In the genomic region with DNA sequence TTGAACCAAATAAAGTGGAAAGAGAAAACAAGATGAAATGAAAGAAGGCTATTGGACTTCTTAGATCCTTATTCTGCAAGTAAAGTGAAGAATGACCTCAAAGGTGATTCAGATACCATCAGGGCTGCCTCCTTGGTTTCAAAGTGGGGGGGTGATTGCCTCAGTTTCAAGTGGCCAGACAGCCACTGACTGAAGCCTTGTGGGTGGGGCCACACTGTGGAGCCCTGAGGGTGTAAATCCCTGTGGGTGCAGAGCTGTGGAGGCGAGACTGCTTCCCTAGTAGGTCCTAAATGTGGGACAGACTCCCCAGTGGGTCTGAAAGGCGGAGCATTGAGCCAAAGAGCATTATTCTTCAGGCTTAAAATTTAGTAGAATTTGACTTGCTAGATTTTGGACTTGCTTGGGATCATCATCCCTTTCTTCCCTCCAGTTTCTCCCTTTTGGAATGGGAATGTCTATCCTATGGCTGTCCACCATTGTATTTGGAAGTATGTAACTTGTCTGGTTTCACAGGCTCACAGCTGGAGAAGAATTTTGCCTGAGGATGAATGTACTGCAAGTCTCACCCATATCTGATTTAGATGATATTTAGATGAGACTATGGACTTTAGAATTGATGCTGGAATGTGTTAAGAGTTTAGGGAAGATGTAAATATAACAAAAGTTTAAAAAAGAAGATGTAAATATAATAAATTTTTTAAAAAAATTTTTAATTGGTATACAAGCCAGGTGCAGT, we compare ENCODE assay signal across 20 cellular contexts.
"Had no signal": no experiment of that assay in that cellular context is flagged by ENCODE, and none has a peak within 500 bp of the region (broad histone marks: within the 10 kb centered on the region; RNA-seq: fewer than 3 reads in every experiment).

No MANE protein-coding gene starts in this region.

- H3K27ac Mint-ChIP-seq: activated naive CD8-positive, alpha-beta T cell; memory B cell; neural progenitor cell; progenitor cell of endocrine pancreas; stimulated activated naive CD8-positive, alpha-beta T cell treated with anti-CD3 and anti-CD28 coated beads, Interleukin-15, Interleukin-2, amounts not matched to agents 100 ng/mL and 50 ng/mL, for 24 hours had no signal

- H3K27me3 ChIP-seq: cardiac muscle cell, esophagus muscularis mucosa, heart left ventricle, neural progenitor cell, right atrium auricular region, upper lobe of left lung had no signal

- H3K27me3 Mint-ChIP-seq: progenitor cell of endocrine pancreas had no signal

- H3K27ac ChIP-seq: cardiac muscle cell, esophagus muscularis mucosa, gastroesophageal sphincter, heart left ventricle, neural progenitor cell, right atrium auricular region, upper lobe of left lung had no signal

- H3K9ac ChIP-seq: neural progenitor cell had no signal

- DNase-seq: activated CD4-positive, alpha-beta T cell treated with anti-CD3 and anti-CD28 coated beads for 4 hours; activated effector memory CD4-positive, alpha-beta T cell treated with Interleukin-2 at 50 U/mL for 16 hours; activated T-cell treated with anti-CD3 and anti-CD28 coated beads, Interleukin-2, amount 50 U/mL, for 1 hour; amygdala; dermis blood vessel endothelial cell; effector memory CD4-positive, alpha-beta T cell; heart left ventricle; kidney glomerular epithelial cell; stimulated activated CD4-positive, alpha-beta T cell treated with anti-CD3 and anti-CD28 coated beads, Interleukin-12 subunit alpha, Interleukin-12 subunit beta, amount 100 ng/mL, for 4 hours; stimulated activated CD4-positive, alpha-beta T cell treated with anti-CD3 and anti-CD28 coated beads, Interleukin-2, amount 100 ng/mL, for 24 hours; upper lobe of left lung had no signal

- H3K4me3 ChIP-seq: cardiac muscle cell, esophagus muscularis mucosa, gastroesophageal sphincter, heart left ventricle, neural progenitor cell, right atrium auricular region, upper lobe of left lung had no signal

- H3K4me2 ChIP-seq: neural progenitor cell had no signal

- H3K9me3 ChIP-seq: upper lobe of left lung had no signal

- H3K4me1 ChIP-seq: gastroesophageal sphincter, upper lobe of left lung had no signal

- H2AFZ ChIP-seq: neural progenitor cell had no signal

- H3K36me3 ChIP-seq: cardiac muscle cell, esophagus muscularis mucosa, gastroesophageal sphincter, heart left ventricle, right atrium auricular region, upper lobe of left lung had no signal

- ATAC-seq: gastroesophageal sphincter, heart left ventricle had no signal

- H3K4me3 Mint-ChIP-seq: activated naive CD8-positive, alpha-beta T cell; memory B cell; neural progenitor cell; stimulated activated naive CD8-positive, alpha-beta T cell treated with anti-CD3 and anti-CD28 coated beads, Interleukin-15, Interleukin-2, amounts not matched to agents 100 ng/mL and 50 ng/mL, for 24 hours had no signal

- H3K9me3 Mint-ChIP-seq: stimulated activated naive CD8-positive, alpha-beta T cell treated with anti-CD3 and anti-CD28 coated beads, Interleukin-15, Interleukin-2, amounts not matched to agents 100 ng/mL and 50 ng/mL, for 24 hours had no signal
